ENCODE assay signal across 8 cellular contexts in the genomic region with DNA sequence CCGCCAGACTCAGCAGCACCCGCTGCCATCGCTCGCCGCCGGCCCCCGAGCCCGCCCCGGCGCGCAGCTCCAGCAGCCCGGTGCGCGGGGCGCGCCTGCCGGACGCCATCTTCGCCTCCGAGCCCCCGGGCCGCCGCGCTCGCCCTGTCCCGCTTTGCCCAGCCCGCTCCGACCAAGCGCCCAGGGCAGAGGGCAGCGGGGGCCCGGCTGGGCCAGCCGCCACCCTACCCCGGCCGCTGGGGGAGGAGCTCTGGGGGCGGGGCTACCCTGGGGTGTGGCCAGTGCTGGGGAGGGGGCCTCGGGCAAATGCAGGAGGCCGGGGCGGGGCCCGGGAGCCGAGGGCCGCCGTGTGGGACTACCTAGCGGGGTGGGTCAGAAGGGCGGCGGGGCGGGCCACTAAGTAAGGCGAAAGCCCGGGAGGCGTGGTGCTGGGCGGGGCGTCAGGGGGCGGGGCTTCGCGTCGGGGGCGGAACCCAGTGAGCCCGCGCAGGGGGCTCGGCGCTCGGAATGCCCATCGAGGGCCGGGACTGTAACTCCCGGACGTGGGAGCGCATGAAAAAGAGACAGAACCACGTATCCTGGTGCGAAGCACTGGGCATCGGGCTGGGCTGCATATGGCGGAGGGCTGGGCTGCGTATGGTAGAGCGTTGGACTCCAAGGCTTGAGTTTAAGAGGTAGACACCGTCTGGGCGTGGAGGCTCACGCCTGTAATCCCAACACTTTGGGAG. TPM values are rescaled to one million over a fixed set of nuclear protein-coding genes. Genes with fewer than 3 reads are reported as not detected.
DNase-seq lines count a peak whose midpoint lies in the region; ATAC-seq and TF ChIP-seq lines count a peak whose summit lies in the region.

Gene SNTA1, minus strand, starts transcription at position 252 of the 728 bp plus-strand sequence. Its CDS starts 143 bp downstream, at position 109.

- H3K79me2 ChIP-seq in H9 (ENCODE audit: insufficient read depth, low read length), result no peaks in the 10 kb centered on the region

- no peak within 1 kb of the TSS for H2BK20ac ChIP-seq in H9 (ENCODE audit: low read depth, low read length, poor library complexity, severe bottlenecking)

- H3K4me3 Mint-ChIP-seq in H9, result peak within 1 kb of the TSS; percentile 81 to 88
- H3K4me3 Mint-ChIP-seq in activated naive CD8-positive, alpha-beta T cell treated with anti-CD3 and anti-CD28 coated beads for 36 hours, result peak within 1 kb of the TSS; percentile 85
- H3K4me3 Mint-ChIP-seq in osteocyte (ENCODE audit: unreplicated experiment), result peak within 1 kb of the TSS; percentile 87

- H3K27ac ChIP-seq in H9 (ENCODE audit: insufficient read length, low read depth, low read length) (no peak within 1 kb of the TSS), testis (peak within 1 kb of the TSS; percentile 50 to 88)

- no peak within 1 kb of the TSS for H4K8ac ChIP-seq in H9 (replicated peaks; ENCODE audit: insufficient read length, low read depth, low read length)

- H3K4me1 ChIP-seq in H9 (ENCODE audit: insufficient read depth, low read length) (no peaks in the 10 kb centered on the region), testis (peaks cover 24% of the 10 kb centered on the region)

- H3K79me1 ChIP-seq in H9 (ENCODE audit: insufficient read depth, low read depth, low read length, poor library complexity, severe bottlenecking), result no peaks in the 10 kb centered on the region

- H3K18ac ChIP-seq in H9 (ENCODE audit: insufficient read length, low read depth, low read length), result no peak within 1 kb of the TSS

- TF ChIP-seq POLR2A in testis (IDR thresholded peaks at IDR 0.05), result no peak

- peak within 1 kb of the TSS; percentile 84 for H3K4me2 ChIP-seq in H9 (ENCODE audit: insufficient read depth, insufficient read length, low read length)

- peak within 1 kb of the TSS; percentile 71 to 90 for H3K4me3 ChIP-seq in testis

- peaks cover 2% of the 10 kb centered on the region for H4K20me1 ChIP-seq in H9 (ENCODE audit: control insufficient read depth, insufficient read depth, insufficient read length)

- H3T11ph ChIP-seq in H9 (ENCODE audit: low read length), result no peak within 1 kb of the TSS

- no peak within 1 kb of the TSS for H2AFZ ChIP-seq in H9 (ENCODE audit: low read length)

- intact Hi-C loops in Right ventricle myocardium inferior (cut with DNase I) (loop anchor here (1.0 kb wide), 1 partner anchor 24 kb away; no protein-coding TSS in a partner anchor), testis (cut with DNase I; ENCODE audit: low total_unique reads) (no loop called here)

- H3K23me2 ChIP-seq in H9 (ENCODE audit: insufficient read length, low read depth, low read length, poor library complexity, severe bottlenecking), result peaks cover 12% of the 10 kb centered on the region

- no peak within 1 kb of the TSS for H4K5ac ChIP-seq in H9 (ENCODE audit: insufficient read length, low read depth, low read length)

- H3K27me3 Mint-ChIP-seq in H9 (ENCODE audit: low read depth) (peaks cover 41% of the 10 kb centered on the region), osteocyte (ENCODE audit: unreplicated experiment) (no peaks in the 10 kb centered on the region)
- H3K27me3 Mint-ChIP-seq in activated naive CD8-positive, alpha-beta T cell treated with anti-CD3 and anti-CD28 coated beads for 36 hours, result no peaks in the 10 kb centered on the region

- H2BK120ac ChIP-seq in H9 (ENCODE audit: low read depth, low read length, poor library complexity, severe bottlenecking), result no peak within 1 kb of the TSS

- H3K36me3 ChIP-seq in testis (ENCODE audit: low read depth, missing control alignments), result no peaks in the 10 kb centered on the region

- H3K27me3 ChIP-seq in H9 (ENCODE audit: insufficient read depth, low read length), result peaks cover 12% of the 10 kb centered on the region; the same call in 1 of the 2 replicates
- no peaks in the 10 kb centered on the region for H3K27me3 ChIP-seq in testis

- no peak within 1 kb of the TSS for H2BK5ac ChIP-seq in H9 (ENCODE audit: insufficient read length, low read length)

- no peak within 1 kb of the TSS for H3K9ac ChIP-seq in H9 (ENCODE audit: extremely low read depth, insufficient read length, low read length)

- peak; percentile 71 for DNase-seq in DMS 273 treated with DMSO at 0.1 percent for 48 hours (lab: John Stamatoyannopoulos, UW)
- peak; percentile 98 for DNase-seq in H9
- DNase-seq in NAMALWA (ENCODE audit: low spot score), result peak; percentile 85
- peak; percentile 89 for DNase-seq in SKM-1 treated with dmso at 0.1 percent for 144 hours (lab: John Stamatoyannopoulos, UW; ENCODE audit: unreplicated experiment)
- DNase-seq in activated naive CD8-positive, alpha-beta T cell treated with anti-CD3 and anti-CD28 coated beads for 36 hours, result peak; percentile 87
- DNase-seq in Right ventricle myocardium inferior (ENCODE audit: missing footprints), result peak; percentile 98
- peak; percentile 94 for DNase-seq in osteocyte (ENCODE audit: extremely low spot score, unreplicated experiment)
- DNase-seq in testis, result peak; percentile 98

- H3K4me1 Mint-ChIP-seq in H9, result peaks cover 12 to 19% of the 10 kb centered on the region in 2 experiments
- H3K4me1 Mint-ChIP-seq in activated naive CD8-positive, alpha-beta T cell treated with anti-CD3 and anti-CD28 coated beads for 36 hours, result peaks cover 22% of the 10 kb centered on the region
- H3K4me1 Mint-ChIP-seq in osteocyte (ENCODE audit: unreplicated experiment), result peaks cover 22% of the 10 kb centered on the region

- no peak within 1 kb of the TSS for H3K23ac ChIP-seq in H9 (ENCODE audit: insufficient read length, low read depth, low read length)

- peak; percentile 93 for ATAC-seq in Right ventricle myocardium inferior

- H3K27ac Mint-ChIP-seq in H9 (peak within 1 kb of the TSS; percentile 68 to 95 (median 70); a peak in 4 of 7 replicates), osteocyte (ENCODE audit: unreplicated experiment) (peak within 1 kb of the TSS; percentile 78)
- peak within 1 kb of the TSS; percentile 83 for H3K27ac Mint-ChIP-seq in activated naive CD8-positive, alpha-beta T cell treated with anti-CD3 and anti-CD28 coated beads for 36 hours

- no peak within 1 kb of the TSS for H4K91ac ChIP-seq in H9 (ENCODE audit: insufficient read length, low read depth, low read length)

- H3K9me3 ChIP-seq in H9 (ENCODE audit: control insufficient read depth, low read depth, low read length) (no peaks in the 10 kb centered on the region), testis (no peaks in the 10 kb centered on the region)

- no peak within 1 kb of the TSS for H2BK15ac ChIP-seq in H9 (ENCODE audit: low read depth, low read length)

- H2AK5ac ChIP-seq in H9 (ENCODE audit: insufficient read length, low read length), result no peak within 1 kb of the TSS

- no peak within 1 kb of the TSS for H3K14ac ChIP-seq in H9 (ENCODE audit: insufficient read depth, low read length)

- TF ChIP-seq CTCF in H9 (conservative IDR thresholded peaks at IDR 0.05) (no peak), osteocyte (IDR thresholded peaks at IDR 0.05) (no peak), testis (IDR thresholded peaks at IDR 0.05) (no peak)

- H3K36me3 Mint-ChIP-seq in H9 (ENCODE audit: insufficient read depth in 1 of 3, low read depth in 3 of 3) (peaks cover 1 to 5% (median 2%) of the 10 kb centered on the region in 3 experiments; a peak in 4 of 7 replicates), osteocyte (ENCODE audit: unreplicated experiment) (no peaks in the 10 kb centered on the region)
- no peaks in the 10 kb centered on the region for H3K36me3 Mint-ChIP-seq in activated naive CD8-positive, alpha-beta T cell treated with anti-CD3 and anti-CD28 coated beads for 36 hours

- H2BK12ac ChIP-seq in H9 (ENCODE audit: insufficient read length, low read depth, low read length), result no peak within 1 kb of the TSS

- H3K9me3 Mint-ChIP-seq in H9 (peaks cover 2 to 5% of the 10 kb centered on the region in 2 experiments; a peak in 3 of 5 replicates), osteocyte (ENCODE audit: unreplicated experiment) (no peaks in the 10 kb centered on the region)
- peaks cover 2% of the 10 kb centered on the region for H3K9me3 Mint-ChIP-seq in activated naive CD8-positive, alpha-beta T cell treated with anti-CD3 and anti-CD28 coated beads for 36 hours

- H3K56ac ChIP-seq in H9 (ENCODE audit: insufficient read length, low read depth, low read length), result no peak within 1 kb of the TSS

- no CpG with 5 or more reads among the region's 75 CpGs for WGBS in H9 (ENCODE audit: extremely low coverage, insufficient read length, low lambda C conversion rate)
- WGBS in testis, 2 donors, result 0% methylated on average over 2 to 39 of the region's 75 CpGs

- no peak within 1 kb of the TSS for H3K4ac ChIP-seq in H9 (ENCODE audit: low read depth, low read length)

RNA-seq across cellular contexts. Expression of gene SNTA1, which starts in this region (rescaled TPM):
- total RNA-seq in H9 (2021), result 9.9 and 10.2 TPM in 2 replicates
- total RNA-seq in activated naive CD8-positive, alpha-beta T cell treated with anti-CD3 and anti-CD28 coated beads for 36 hours, result 1 to 10 TPM; 4.0 to 4.7 TPM
- total RNA-seq in Right ventricle myocardium inferior, result 199 TPM
- total RNA-seq in osteocyte, result 28.9 and 33.8 TPM in 2 replicates
- 100 to 1,000 TPM in 1 of 2 donors, 10 to 100 TPM in 1; 96.8 to 135 TPM for total RNA-seq in testis
- 28.0 TPM for polyA plus RNA-seq in testis (ENCODE audit: insufficient read depth, low read depth, low replicate concordance)
